In genomic region chr2:218567797-218568189, GRCh38 we compare ENCODE assay signal across 8 cellular contexts. TPM values are rescaled to one million over a fixed set of nuclear protein-coding genes. Genes with fewer than 3 reads are reported as not detected.
DNase-seq lines count a peak whose midpoint lies in the region; ATAC-seq and TF ChIP-seq lines count a peak whose summit lies in the region.

No MANE protein-coding gene starts in this region.

- peak overlapping the region; percentile 93 for H3K4me3 ChIP-seq in OCI-LY7 (ENCODE audit: low read depth, low read length, poor library complexity, severe bottlenecking)
- peak overlapping the region; percentile 75 for H3K4me3 ChIP-seq in mononuclear cell (ENCODE audit: low read length)
- H3K4me3 ChIP-seq in aorta (ENCODE audit: low read length in 2 of 2), result peak overlapping the region; percentile 49 to 56

- peaks cover 31% of the 10 kb centered on the region for H3K4me1 ChIP-seq in OCI-LY7 (ENCODE audit: insufficient read depth, low read length, poor library complexity, severe bottlenecking)
- H3K4me1 ChIP-seq in mononuclear cell (ENCODE audit: insufficient read depth, low read length), result peaks cover 36% of the 10 kb centered on the region
- no peaks in the 10 kb centered on the region for H3K4me1 ChIP-seq in aorta (ENCODE audit: control insufficient read depth in 1 of 2, insufficient read depth in 2 of 2, low read length in 2 of 2)

- H3K27me3 ChIP-seq in mononuclear cell (ENCODE audit: insufficient read depth, low read length), result no peaks in the 10 kb centered on the region
- H3K27me3 ChIP-seq in aorta (ENCODE audit: control insufficient read depth in 1 of 2, insufficient read depth in 2 of 2, low read length in 1 of 2), result no peaks in the 10 kb centered on the region

- peaks cover 83% of the 10 kb centered on the region for H3K79me2 ChIP-seq in OCI-LY7 (ENCODE audit: insufficient read depth, low read depth, low read length)

- H3K4me2 ChIP-seq in OCI-LY7 (ENCODE audit: low read length), result peak overlapping the region; percentile 91

- peak overlapping the region; percentile 51 for H3K27ac ChIP-seq in OCI-LY7 (ENCODE audit: low read depth, low read length, poor library complexity, severe bottlenecking)
- peak overlapping the region; percentile 80 for H3K27ac ChIP-seq in cingulate gyrus (ENCODE audit: low read depth, low read length)
- H3K27ac ChIP-seq in aorta (ENCODE audit: low read depth in 1 of 2, low read length in 2 of 2), result peak overlapping the region in 1 of 2 donors; percentile 82

- ATAC-seq in HG02884 (IDR thresholded peaks at IDR 0.05; ENCODE audit: unreplicated experiment) (peak; percentile 22), aorta (ENCODE audit: low FRiP score) (peak; percentile 60)

- H2AFZ ChIP-seq in OCI-LY7 (ENCODE audit: low read length), result peak overlapping the region; percentile 36; the same call in 1 of the 2 replicates

- peak; percentile 73 for DNase-seq in stimulated activated CD4-positive, alpha-beta T cell treated with anti-CD3 and anti-CD28 coated beads, Interleukin-2, amount 100 ng/mL, for 4 hours (ENCODE audit: low read depth)
- DNase-seq in stimulated activated CD4-positive, alpha-beta T cell treated with anti-CD3 and anti-CD28 coated beads, Interleukin-12 subunit alpha, Interleukin-12 subunit beta, amount 100 ng/mL, for 4 hours, result no peak
- DNase-seq in OCI-LY7 (ENCODE audit: low spot score), result no peak
- no peak for DNase-seq in aorta
- no peak for DNase-seq in activated effector memory CD4-positive, alpha-beta T cell treated with Interleukin-2 at 50 U/mL for 16 hours

- peaks cover 33% of the 10 kb centered on the region for H4K20me1 ChIP-seq in OCI-LY7 (ENCODE audit: insufficient read depth, low read length)

- no peak for TF ChIP-seq CTCF in OCI-LY7 (conservative IDR thresholded peaks at IDR 0.05; ENCODE audit: low read length)

- intact Hi-C loops in OCI-LY7 (cut with micrococcal nuclease; ENCODE audit: unreplicated experiment) (loop anchor here (1.0 to 5.0 kb wide), 4 partner anchors 90 to 350 kb away; partner anchors contain the start of genes AAMP, ARPC2, BCS1L and PNKD), aorta (cut with DNase I) (loop anchor here in 1 of 2 donors (2.0 to 10.0 kb wide), 2 partner anchors 161 to 303 kb away; partner anchors contain the start of gene GPBAR1)

- no peaks in the 10 kb centered on the region for H3K9me2 ChIP-seq in OCI-LY7 (ENCODE audit: insufficient read depth, low read length)

- H3K9me3 ChIP-seq in OCI-LY7 (ENCODE audit: low read length), result no peaks in the 10 kb centered on the region
- H3K9me3 ChIP-seq in mononuclear cell (ENCODE audit: low read depth, low read length), result no peaks in the 10 kb centered on the region
- H3K9me3 ChIP-seq in aorta (ENCODE audit: control insufficient read depth, low read length), result no peaks in the 10 kb centered on the region

- CTCF ChIA-PET in OCI-LY7 (lab: Charles Lee; ENCODE audit: unreplicated experiment), result interaction anchor here (0.6 kb wide), 2 partner anchors 92 to 195 kb away, joined by 3 to 4 read pairs; partner anchors contain the start of genes BCS1L and ZNF142

- 0 to 1% methylated on average over 19 of the region's 19 CpGs for WGBS in aorta, 2 donors

- BruUV-seq in OCI-LY7 (replicated peaks; lab: Mats Ljungman, UMichigan), result no TSS peak

- H3K36me3 ChIP-seq in OCI-LY7 (ENCODE audit: insufficient read depth, low read length) (peaks cover 69% of the 10 kb centered on the region), aorta (ENCODE audit: control insufficient read depth in 1 of 2, insufficient read depth in 2 of 2, low read length in 1 of 2) (no peaks in the 10 kb centered on the region)

- POLR2A ChIA-PET in OCI-LY7 (lab: Charles Lee), result interaction anchor here (0.9 to 1.7 kb wide), 3 partner anchors 10 to 319 kb away, joined by 3 to 7 read pairs (median 3); no protein-coding TSS in a partner anchor

RNA-seq across cellular contexts. Expression of gene USP37, which starts 0.4 kb away (rescaled TPM):
- total RNA-seq in OCI-LY7 (2014; rRNA removed; shearing (Covaris generic)), result 23.3 and 31.4 TPM in 2 replicates
- total RNA-seq in OCI-LY7 (2022) (32.4 and 33.0 TPM in 2 replicates), mononuclear cell (20.0 TPM), aorta (10 to 100 TPM; 13.6 to 22.2 TPM)
- 1 to 10 TPM; 1.5 to 2.0 TPM for polyA plus RNA-seq in aorta

RNA-seq across cellular contexts. Expression of gene CNOT9, which starts 0.8 kb away (rescaled TPM):
- 67.8 and 71.6 TPM in 2 replicates for total RNA-seq in OCI-LY7 (2014; rRNA removed; shearing (Covaris generic))
- 92.2 and 94.2 TPM in 2 replicates for total RNA-seq in OCI-LY7 (2022)
- total RNA-seq in mononuclear cell, result 65.9 TPM
- 10 to 100 TPM; 35.6 TPM for total RNA-seq in aorta
- 10 to 100 TPM; 12.1 to 21.3 TPM for polyA plus RNA-seq in aorta

RNA-seq across cellular contexts. Expression of gene PLCD4, which starts 39.9 kb away (rescaled TPM):
- 0.25 and 1.2 TPM in 2 replicates for total RNA-seq in OCI-LY7 (2014; rRNA removed; shearing (Covaris generic))
- total RNA-seq in OCI-LY7 (2022) (0.48 TPM in 1 of 2 replicates, not detected in the other), mononuclear cell (0.21 TPM), aorta (1 to 10 TPM; 1.6 to 5.3 TPM)
- polyA plus RNA-seq in aorta, result 1 to 10 TPM in 1 of 2 donors, under 1 TPM in 1; 0.25 to 1.2 TPM
